14 cellular contexts compared by ENCODE assay signal in the genomic region with DNA sequence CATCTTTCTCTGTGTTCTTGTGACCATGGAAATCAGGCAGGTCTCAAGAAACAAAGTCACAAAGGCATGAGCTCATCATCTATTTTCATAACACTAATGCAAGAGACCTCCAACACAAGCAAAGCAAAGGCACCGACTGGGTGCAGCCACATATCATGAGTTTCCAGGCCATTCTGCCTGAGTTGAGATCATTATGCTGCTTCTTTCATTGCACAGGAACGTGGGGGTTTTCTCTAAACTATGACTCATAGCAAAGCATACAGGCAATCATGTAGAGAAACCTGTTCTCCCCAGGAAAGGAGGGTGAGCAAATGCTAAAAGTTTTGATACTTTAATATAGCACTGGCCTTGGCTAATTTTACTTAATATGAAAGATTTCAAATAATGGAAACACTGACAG.
DNase-seq lines count a peak whose midpoint lies in the region; ATAC-seq and TF ChIP-seq lines count a peak whose summit lies in the region.
"Had no signal": no experiment of that assay in that cellular context is flagged by ENCODE, and none has a peak within 500 bp of the region (broad histone marks: within the 10 kb centered on the region; RNA-seq: fewer than 3 reads in every experiment).

No MANE protein-coding gene starts in this region.

- H3K27me3 ChIP-seq in foreskin keratinocyte (no peaks in the 10 kb centered on the region), ascending aorta (no peaks in the 10 kb centered on the region)

- ATAC-seq in foreskin keratinocyte (peak; percentile 73), GM21447 (IDR thresholded peaks at IDR 0.05; ENCODE audit: unreplicated experiment) (no peak)
- ATAC-seq: sciatic nerve had no signal

- TF ChIP-seq CTCF in GM12865 (IDR thresholded peaks at IDR 0.05; ENCODE audit: insufficient read depth, low read depth, low read length, missing control alignments) (no peak), foreskin keratinocyte (conservative IDR thresholded peaks at IDR 0.05) (no peak), ascending aorta (IDR thresholded peaks at IDR 0.05) (no peak)

- H3K36me3 ChIP-seq in ascending aorta = no peaks in the 10 kb centered on the region
- H3K36me3 ChIP-seq: esophagus squamous epithelium had no signal

- DNase-seq in GM12865 (ENCODE audit: low read depth) (peak; percentile 29), amniotic stem cell (lab: John Stamatoyannopoulos, UW) (peak; percentile 49), foreskin keratinocyte (peak; percentile 5 to 67), stromal cell of bone marrow (ENCODE audit: low read depth) (peak; percentile 55), SW 1271 (lab: John Stamatoyannopoulos, UW) (no peak), ascending aorta (ENCODE audit: low spot score in 2 of 2) (no peak)
- DNase-seq in activated naive CD4-positive, alpha-beta T cell (lab: John Stamatoyannopoulos, UW) = no peak
- DNase-seq: CD8-positive, alpha-beta memory T cell; cerebellar nuclear complex; esophagus squamous epithelium; MM.1S; substantia nigra had no signal

- intact Hi-C loops in ascending aorta (cut with DNase I) = loop anchor here (5.0 kb wide), 1 partner anchor 39 kb away; no protein-coding TSS in a partner anchor

- H3K4me3 ChIP-seq in GM12865 (ENCODE audit: low read depth, low read length) = no peak overlapping the region
- no peak overlapping the region for H3K4me3 ChIP-seq in ascending aorta
- H3K4me3 ChIP-seq: esophagus squamous epithelium had no signal

- no peaks in the 10 kb centered on the region for H3K9me3 ChIP-seq in ascending aorta
- H3K9me3 ChIP-seq: esophagus squamous epithelium had no signal

- H3K4me1 ChIP-seq in foreskin keratinocyte = no peaks in the 10 kb centered on the region
- H3K4me1 ChIP-seq in ascending aorta = peaks cover 10 to 22% of the 10 kb centered on the region in 2 donors

- H3K27ac ChIP-seq in foreskin keratinocyte (no peak overlapping the region), ascending aorta (no peak overlapping the region)

Comparison
In these comparisons a context has a peak if more than half of its experiments do, and no peak if none do; other contexts are left out.
1. DNase-seq: peak in GM12865 (single experiment), amniotic stem cell (single experiment), foreskin keratinocyte (2 of 2) and stromal cell of bone marrow (single experiment); none in activated naive CD4-positive, alpha-beta T cell (0 of 4), SW 1271 (0 of 2) and ascending aorta (0 of 2).